8 cellular contexts compared by ENCODE assay signal in the genomic region with DNA sequence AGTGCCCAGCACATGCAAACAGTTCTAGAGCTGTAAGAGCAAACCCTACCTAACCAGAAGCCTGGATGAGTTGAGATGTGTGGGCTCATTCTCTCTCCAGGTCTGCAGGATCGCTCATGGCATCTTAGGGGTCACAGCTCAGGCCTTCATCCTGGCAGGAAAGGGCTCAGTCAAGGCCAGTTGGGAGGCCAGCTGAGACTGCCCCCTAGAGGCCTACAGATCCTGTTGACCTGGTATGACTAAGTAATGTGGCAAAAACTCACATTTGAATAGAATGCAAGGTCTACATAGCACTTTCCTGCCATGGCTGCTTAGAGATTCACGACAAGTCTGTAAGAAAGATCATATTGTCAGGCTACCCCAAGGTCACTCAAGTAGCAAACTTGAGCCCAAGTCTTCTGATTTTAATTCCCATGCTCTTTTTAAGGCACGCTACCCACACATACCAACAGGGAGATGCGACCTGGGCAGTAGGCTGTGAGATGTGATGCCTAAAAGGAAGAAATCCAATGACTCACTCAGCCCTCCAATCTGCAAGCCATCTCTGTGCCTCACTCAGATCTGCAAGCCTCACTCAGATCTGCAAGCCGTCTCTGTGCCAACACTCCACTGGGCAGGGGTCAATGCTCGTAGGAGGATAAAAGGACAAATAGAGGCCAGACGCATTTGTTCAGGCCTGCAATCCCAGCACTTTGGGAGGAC. TPM values are rescaled to one million over a fixed set of nuclear protein-coding genes. Genes with fewer than 3 reads are reported as not detected.
DNase-seq lines count a peak whose midpoint lies in the region; ATAC-seq and TF ChIP-seq lines count a peak whose summit lies in the region.

No MANE protein-coding gene starts in this region.

- no peaks in the 10 kb centered on the region for H3K27me3 ChIP-seq in mesendoderm (ENCODE audit: insufficient read depth, low read length, poor library complexity)

- H3K36me3 ChIP-seq in mesendoderm (ENCODE audit: control insufficient read depth, insufficient read depth, low read length), result no peaks in the 10 kb centered on the region

- intact Hi-C loops in sciatic nerve (cut with DNase I), result no loop called here

- peak; percentile 30 for DNase-seq in stimulated activated CD4-positive, alpha-beta T cell treated with anti-CD3 and anti-CD28 coated beads, Interleukin-15, amount 100 ng/mL, for 24 hours
- DNase-seq in stimulated activated CD4-positive, alpha-beta T cell treated with anti-CD3 and anti-CD28 coated beads, Interleukin-4, amount 100 ng/mL, for 1 hour, result no peak
- DNase-seq in NCI-H226, result peak; percentile 11
- peak; percentile 89 for DNase-seq in mesendoderm
- DNase-seq in sciatic nerve (ENCODE audit: low spot score), result no peak
- no peak for DNase-seq in globus pallidus (ENCODE audit: low spot score)

- H3K4me3 ChIP-seq in mesendoderm (ENCODE audit: low read length), result no peak overlapping the region

- H3K4me1 ChIP-seq in mesendoderm (ENCODE audit: control insufficient read depth, low read depth, low read length), result no peaks in the 10 kb centered on the region

- H3K18ac ChIP-seq in mesendoderm (ENCODE audit: low read length), result no peak overlapping the region

- no peak overlapping the region for H2AK5ac ChIP-seq in mesendoderm (ENCODE audit: low read length)

- no peak overlapping the region for H3K27ac Mint-ChIP-seq in brain

- peak; percentile 27 to 57 for TF ChIP-seq CTCF in brain (conservative IDR thresholded peaks at IDR 0.05)

- no peak overlapping the region for H4K5ac ChIP-seq in mesendoderm (ENCODE audit: low read length)

- H3K4me1 Mint-ChIP-seq in brain, result no peaks in the 10 kb centered on the region

- H3K9ac ChIP-seq in mesendoderm (ENCODE audit: low read length), result no peak overlapping the region

- H3K79me2 ChIP-seq in mesendoderm (ENCODE audit: control insufficient read depth, insufficient read depth, low read length), result no peaks in the 10 kb centered on the region

- H4K8ac ChIP-seq in mesendoderm (ENCODE audit: low read depth, low read length), result no peak overlapping the region

- H3K9me3 Mint-ChIP-seq in brain, result peaks cover 11 to 23% (median 20%) of the 10 kb centered on the region in 5 experiments

- no peak overlapping the region for H3K4ac ChIP-seq in mesendoderm (ENCODE audit: low read depth, low read length)

- H2BK15ac ChIP-seq in mesendoderm (replicated peaks; ENCODE audit: low read depth), result no peak overlapping the region

- no peak overlapping the region for H3K4me2 ChIP-seq in mesendoderm (ENCODE audit: low read length)

- H3K23ac ChIP-seq in mesendoderm (ENCODE audit: low read length), result no peak overlapping the region

- ATAC-seq in sciatic nerve (no peak), HG02571 (IDR thresholded peaks at IDR 0.05; ENCODE audit: unreplicated experiment) (no peak)

- H3K4me3 Mint-ChIP-seq in brain, result no peak overlapping the region

- WGBS in mesendoderm (ENCODE audit: extremely low coverage, insufficient coverage, low lambda C conversion rate), result no CpG with 5 or more reads among the region's 7 CpGs

- H2BK5ac ChIP-seq in mesendoderm (ENCODE audit: low read length), result no peak overlapping the region

- no peak overlapping the region for H3K27ac ChIP-seq in mesendoderm (ENCODE audit: low read depth, low read length)

- peak overlapping the region; percentile 30 for H3K56ac ChIP-seq in mesendoderm (ENCODE audit: low read length)

- H3K36me3 Mint-ChIP-seq in brain, result no peaks in the 10 kb centered on the region

- H3K79me1 ChIP-seq in mesendoderm (ENCODE audit: low read length), result no peaks in the 10 kb centered on the region

- H3K27me3 Mint-ChIP-seq in brain, result peaks cover 10% of the 10 kb centered on the region

- H2BK120ac ChIP-seq in mesendoderm (ENCODE audit: low read depth, low read length), result no peak overlapping the region

RNA-seq across cellular contexts. Expression of a gene that starts 5.1 kb away (rescaled TPM):
- 0.61 TPM for polyA plus RNA-seq in brain (ENCODE audit: insufficient read depth, low read depth, low replicate concordance)
- 0.06 TPM for polyA plus RNA-seq in mesendoderm (2013, experiment 1 of 2)
- 0.06 TPM for polyA plus RNA-seq in mesendoderm (2013, experiment 2 of 2)
- not detected for total RNA-seq in sciatic nerve

RNA-seq across cellular contexts. Expression of a gene that starts 41.7 kb away (rescaled TPM):
- 69.0 TPM for polyA plus RNA-seq in brain (ENCODE audit: insufficient read depth, low read depth, low replicate concordance)
- 15.4 TPM for polyA plus RNA-seq in mesendoderm (2013, experiment 1 of 2)
- polyA plus RNA-seq in mesendoderm (2013, experiment 2 of 2), result 17.2 TPM
- 186 TPM for total RNA-seq in sciatic nerve

Comparison
In these comparisons a context has a peak if more than half of its experiments do, and no peak if none do; other contexts are left out.
1. DNase-seq: peak in stimulated activated CD4-positive, alpha-beta T cell treated with anti-CD3 and anti-CD28 coated beads, Interleukin-15, amount 100 ng/mL, for 24 hours (single experiment), NCI-H226 (single experiment) and mesendoderm (single experiment); none in stimulated activated CD4-positive, alpha-beta T cell treated with anti-CD3 and anti-CD28 coated beads, Interleukin-4, amount 100 ng/mL, for 1 hour (single experiment), sciatic nerve (single experiment) and globus pallidus (single experiment).